Comparison of ENCODE assay signal across 8 cellular contexts in the genomic region with DNA sequence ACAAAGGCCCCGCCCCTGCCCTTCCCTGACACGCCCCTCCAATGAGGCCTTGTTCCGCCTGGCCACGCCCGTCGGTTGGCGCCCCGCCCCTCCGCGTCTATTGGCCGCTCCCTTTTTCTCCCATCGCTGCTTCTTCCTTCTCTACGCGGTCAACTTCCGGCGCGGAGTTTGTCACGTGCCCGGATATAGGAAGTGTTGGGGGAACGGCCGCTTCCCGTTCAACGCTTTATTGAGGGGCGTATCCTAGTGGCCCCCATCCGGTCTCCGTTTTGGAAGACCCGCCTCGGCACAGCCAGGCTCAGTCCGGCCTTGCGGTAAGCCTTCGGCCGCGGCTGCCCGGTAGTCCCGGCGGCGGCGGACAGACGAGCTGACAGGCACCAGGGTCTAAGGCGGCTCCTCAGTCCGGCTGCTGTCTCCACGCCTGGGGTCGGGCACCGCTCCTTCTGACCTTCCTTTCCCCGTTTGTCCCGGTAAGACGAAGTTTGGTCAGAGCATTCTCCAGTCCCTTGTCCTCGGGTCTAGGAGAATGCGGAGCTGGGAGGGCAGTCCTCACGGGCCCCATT. TPM values are rescaled to one million over a fixed set of nuclear protein-coding genes. Genes with fewer than 3 reads are reported as not detected.
DNase-seq lines count a peak whose midpoint lies in the region; ATAC-seq and TF ChIP-seq lines count a peak whose summit lies in the region.

A gene with protein sequence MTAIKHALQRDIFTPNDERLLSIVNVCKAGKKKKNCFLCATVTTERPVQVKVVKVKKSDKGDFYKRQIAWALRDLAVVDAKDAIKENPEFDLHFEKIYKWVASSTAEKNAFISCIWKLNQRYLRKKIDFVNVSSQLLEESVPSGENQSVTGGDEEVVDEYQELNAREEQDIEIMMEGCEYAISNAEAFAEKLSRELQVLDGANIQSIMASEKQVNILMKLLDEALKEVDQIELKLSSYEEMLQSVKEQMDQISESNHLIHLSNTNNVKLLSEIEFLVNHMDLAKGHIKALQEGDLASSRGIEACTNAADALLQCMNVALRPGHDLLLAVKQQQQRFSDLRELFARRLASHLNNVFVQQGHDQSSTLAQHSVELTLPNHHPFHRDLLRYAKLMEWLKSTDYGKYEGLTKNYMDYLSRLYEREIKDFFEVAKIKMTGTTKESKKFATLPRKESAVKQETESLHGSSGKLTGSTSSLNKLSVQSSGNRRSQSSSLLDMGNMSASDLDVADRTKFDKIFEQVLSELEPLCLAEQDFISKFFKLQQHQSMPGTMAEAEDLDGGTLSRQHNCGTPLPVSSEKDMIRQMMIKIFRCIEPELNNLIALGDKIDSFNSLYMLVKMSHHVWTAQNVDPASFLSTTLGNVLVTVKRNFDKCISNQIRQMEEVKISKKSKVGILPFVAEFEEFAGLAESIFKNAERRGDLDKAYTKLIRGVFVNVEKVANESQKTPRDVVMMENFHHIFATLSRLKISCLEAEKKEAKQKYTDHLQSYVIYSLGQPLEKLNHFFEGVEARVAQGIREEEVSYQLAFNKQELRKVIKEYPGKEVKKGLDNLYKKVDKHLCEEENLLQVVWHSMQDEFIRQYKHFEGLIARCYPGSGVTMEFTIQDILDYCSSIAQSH (plus strand): TSS at position 165 of the 563 bp plus-strand sequence. CDS start 4,676 bp downstream, outside the sequence.

- H3K27me3 ChIP-seq in gastroesophageal sphincter (peaks cover 4% of the 10 kb centered on the region), neutrophil (peaks cover 36% of the 10 kb centered on the region)

- no peaks in the 10 kb centered on the region for H3K36me3 Mint-ChIP-seq in HFFc6 (ENCODE audit: low read depth)
- peaks cover 16% of the 10 kb centered on the region for H3K36me3 Mint-ChIP-seq in activated naive CD4-positive, alpha-beta T cell treated with anti-CD3 and anti-CD28 coated beads, Interleukin-2, amount 10 ng/mL, durations not matched to agents 7 days and 5 days

- peak within 1 kb of the TSS; percentile 89 for H3K9ac ChIP-seq in SK-N-MC (ENCODE audit: insufficient read length)

- H3K27ac ChIP-seq in SK-N-MC (no peak within 1 kb of the TSS), gastroesophageal sphincter (peak within 1 kb of the TSS; percentile 76 to 91 (median 86)), neutrophil (peak within 1 kb of the TSS; percentile 86), substantia nigra (ENCODE audit: low read depth, low read length, poor library complexity, severe bottlenecking) (peak within 1 kb of the TSS; percentile 60)

- TF ChIP-seq CTCF in HFFc6 (IDR thresholded peaks at IDR 0.05) (no peak), NB4 (IDR thresholded peaks at IDR 0.05; ENCODE audit: low read depth, low read length) (no peak), gastroesophageal sphincter (IDR thresholded peaks at IDR 0.05) (no peak), neutrophil (IDR thresholded peaks at IDR 0.05) (peak; percentile 19)

- CTCF ChIA-PET in activated naive CD4-positive, alpha-beta T cell treated with anti-CD3 and anti-CD28 coated beads, Interleukin-2, amount 10 ng/mL, durations not matched to agents 7 days and 5 days (lab: Charles Lee): interaction anchor here (1.8 kb wide), 1 partner anchor 13 kb away, joined by 8 read pairs; no protein-coding TSS in a partner anchor

- peak within 1 kb of the TSS; percentile 89 for H3K27ac Mint-ChIP-seq in HFFc6
- H3K27ac Mint-ChIP-seq in activated naive CD4-positive, alpha-beta T cell treated with anti-CD3 and anti-CD28 coated beads, Interleukin-2, amount 10 ng/mL, durations not matched to agents 7 days and 5 days: peak within 1 kb of the TSS; percentile 82

- H3K9me3 Mint-ChIP-seq in HFFc6: no peaks in the 10 kb centered on the region
- H3K9me3 Mint-ChIP-seq in activated naive CD4-positive, alpha-beta T cell treated with anti-CD3 and anti-CD28 coated beads, Interleukin-2, amount 10 ng/mL, durations not matched to agents 7 days and 5 days: no peaks in the 10 kb centered on the region

- no peaks in the 10 kb centered on the region for H3K9me3 ChIP-seq in SK-N-MC (ENCODE audit: low read depth, low read length)
- H3K9me3 ChIP-seq in gastroesophageal sphincter: no peaks in the 10 kb centered on the region
- H3K9me3 ChIP-seq in neutrophil: no peaks in the 10 kb centered on the region

- no peak for TF ChIP-seq EP300 in gastroesophageal sphincter (IDR thresholded peaks at IDR 0.05)

- no peaks in the 10 kb centered on the region; the same call in 1 of the 2 replicates for H3K4me1 Mint-ChIP-seq in HFFc6 (ENCODE audit: low read depth)
- peaks cover 39% of the 10 kb centered on the region for H3K4me1 Mint-ChIP-seq in activated naive CD4-positive, alpha-beta T cell treated with anti-CD3 and anti-CD28 coated beads, Interleukin-2, amount 10 ng/mL, durations not matched to agents 7 days and 5 days

- peak; percentile 100 for ATAC-seq in gastroesophageal sphincter

- WGBS in gastroesophageal sphincter (ENCODE audit: low coverage in 1 of 2), 2 donors: 1% methylated on average over 14 to 21 of the region's 50 CpGs

- TF ChIP-seq POLR2A in NB4 (IDR thresholded peaks at IDR 0.05; ENCODE audit: extremely low read depth, insufficient read length) (peak; percentile 80), gastroesophageal sphincter (IDR thresholded peaks at IDR 0.05) (peak; percentile 57 to 67)

- peak; percentile 85 for DNase-seq in GM04503 (ENCODE audit: low read depth)
- DNase-seq in HFFc6: peak; percentile 96
- peak; percentile 97 for DNase-seq in NB4 (ENCODE audit: low read depth)
- DNase-seq in SK-N-MC (ENCODE audit: low read depth, low spot score): peak; percentile 79
- peak; percentile 98 for DNase-seq in activated naive CD4-positive, alpha-beta T cell treated with anti-CD3 and anti-CD28 coated beads, Interleukin-2, amount 10 ng/mL, durations not matched to agents 7 days and 5 days
- DNase-seq in substantia nigra (lab: John Stamatoyannopoulos, UW): peak; percentile 61 to 98 (median 95)

- no peak within 1 kb of the TSS for H3K4me3 Mint-ChIP-seq in HFFc6
- H3K4me3 Mint-ChIP-seq in activated naive CD4-positive, alpha-beta T cell treated with anti-CD3 and anti-CD28 coated beads, Interleukin-2, amount 10 ng/mL, durations not matched to agents 7 days and 5 days: no peak within 1 kb of the TSS

- H3K4me1 ChIP-seq in gastroesophageal sphincter (peaks cover 3 to 28% (median 5%) of the 10 kb centered on the region in 3 donors), neutrophil (ENCODE audit: control insufficient read depth in 1 of 2, insufficient read depth in 1 of 2, low read depth in 1 of 2, low read length in 1 of 2) (peaks cover 10 to 26% of the 10 kb centered on the region in 2 experiments)

- H3K4me3 ChIP-seq in NB4 (ENCODE audit: low read depth, low read length) (peak within 1 kb of the TSS; percentile 82), SK-N-MC (peak within 1 kb of the TSS; percentile 93), gastroesophageal sphincter (peak within 1 kb of the TSS; percentile 77 to 84), neutrophil (ENCODE audit: low read depth in 1 of 2, low read length in 1 of 2) (peak within 1 kb of the TSS; percentile 73 to 86)

- H3K36me3 ChIP-seq in SK-N-MC (ENCODE audit: insufficient read depth, low read length): peaks cover 11% of the 10 kb centered on the region; the same call in 1 of the 2 replicates
- peaks cover 0 to 9% of the 10 kb centered on the region in 2 donors for H3K36me3 ChIP-seq in gastroesophageal sphincter
- no peaks in the 10 kb centered on the region for H3K36me3 ChIP-seq in neutrophil

- peaks cover 3% of the 10 kb centered on the region for H3K27me3 Mint-ChIP-seq in HFFc6 (ENCODE audit: insufficient read depth)
- H3K27me3 Mint-ChIP-seq in activated naive CD4-positive, alpha-beta T cell treated with anti-CD3 and anti-CD28 coated beads, Interleukin-2, amount 10 ng/mL, durations not matched to agents 7 days and 5 days: no peaks in the 10 kb centered on the region

RNA-seq across cellular contexts. Expression of the gene that starts here (rescaled TPM):
- total RNA-seq in HFFc6 (2021; fragmentation: NEBNext Ultra II Directional; extraction: Animal tissue kit (Norgen Biotek cat#: 25700)): 10 to 100 TPM; 28.8 to 32.6 (median 31.4) TPM
- total RNA-seq in gastroesophageal sphincter: 10 to 100 TPM; 30.2 to 48.6 (median 38.8) TPM
